In the genomic region with DNA sequence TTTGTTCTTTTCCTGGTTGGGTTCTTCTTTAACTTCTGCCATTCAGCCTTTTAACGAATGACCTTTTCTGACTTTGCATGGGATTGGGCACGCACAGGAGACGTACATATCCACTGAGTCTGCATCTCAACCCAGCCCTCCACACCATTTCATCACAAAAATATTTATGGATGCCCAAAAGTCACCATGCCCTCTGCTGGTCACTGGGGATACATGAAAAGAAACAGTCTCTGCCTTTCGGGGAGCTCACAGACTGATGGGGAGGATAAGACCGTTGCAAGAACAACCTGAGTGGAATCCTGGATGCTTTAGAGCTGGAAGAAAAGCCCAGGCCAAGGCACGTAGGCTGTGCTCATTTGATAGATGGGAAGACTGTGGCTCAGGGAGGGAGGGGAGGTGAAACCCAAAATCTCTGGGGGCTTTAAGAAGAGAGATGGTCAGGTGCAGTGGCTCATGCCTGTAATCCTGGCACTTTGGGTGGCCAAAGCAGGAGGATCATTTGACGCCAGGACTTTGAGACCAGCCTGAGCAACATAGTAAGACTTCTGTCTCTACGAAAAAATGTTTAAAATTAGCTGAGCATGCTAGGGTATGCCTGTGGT, we compare ENCODE assay signal across 8 cellular contexts. TPM values are rescaled to one million over a fixed set of nuclear protein-coding genes. Genes with fewer than 3 reads are reported as not detected.
DNase-seq lines count a peak whose midpoint lies in the region; ATAC-seq and TF ChIP-seq lines count a peak whose summit lies in the region.

No MANE protein-coding gene starts in this region.

- H3K4me1 ChIP-seq in stomach: no peaks in the 10 kb centered on the region

- peak in 5 of 7 experiments; percentile 43 to 64 (median 57) for TF ChIP-seq CTCF in stomach (IDR thresholded peaks at IDR 0.05)

- H3K27me3 ChIP-seq in stomach: peaks cover 0 to 4% (median 0%) of the 10 kb centered on the region in 3 donors

- ATAC-seq in GM21786 (IDR thresholded peaks at IDR 0.05; ENCODE audit: unreplicated experiment): no peak

- WGBS in stomach, 5 donors: 30 to 35% (median 31%) methylated on average over 8 of the region's 8 CpGs

- no peaks in the 10 kb centered on the region for H3K9me3 ChIP-seq in stomach

- intact Hi-C loops in stomach (cut with DNase I; ENCODE audit: low total_unique reads): no loop called here

- in situ Hi-C loops in ACHN (cut with HindIII; ENCODE audit: low pct_ligation_motif_present, low pct_unique_long_range_greater_than_20kb, low sequenced_read_pairs): no loop called here
- in situ Hi-C loops in G401 (cut with HindIII; ENCODE audit: low sequenced_read_pairs): no loop called here

- H3K36me3 ChIP-seq in stomach: no peaks in the 10 kb centered on the region

- no peak overlapping the region for H3K27ac ChIP-seq in stomach

- H3K4me3 ChIP-seq in stomach: no peak overlapping the region

- DNase-seq in ACHN: peak; percentile 73
- peak; percentile 89 for DNase-seq in G401 (ENCODE audit: low spot score)
- DNase-seq in NCI-H2227 (lab: John Stamatoyannopoulos, UW; ENCODE audit: unreplicated experiment): peak; percentile 58
- peak; percentile 50 for DNase-seq in amniotic stem cell (lab: John Stamatoyannopoulos, UW)
- peak; percentile 59 for DNase-seq in iPS-NIHi11 (ENCODE audit: low spot score)
- DNase-seq in stomach: peak; percentile 44
- DNase-seq in ecto neural progenitor cell (ENCODE audit: low spot score): no peak

- no peak for TF ChIP-seq EP300 in stomach (IDR thresholded peaks at IDR 0.05)

- TF ChIP-seq POLR2A in stomach (IDR thresholded peaks at IDR 0.05): no peak

RNA-seq across cellular contexts. Expression of gene MT2A, which starts 7.9 kb away (rescaled TPM):
- total RNA-seq in G401 (2014; rRNA removed; shearing (Covaris generic)): 0.43 TPM in 1 of 2 replicates, not detected in the other
- total RNA-seq in stomach: 100 to 1,000 TPM in 3 of 5 donors, 10 to 100 TPM in 2; 38.8 to 291 (median 111) TPM
- polyA plus RNA-seq in stomach: 1,000 to 10,000 TPM in 2 of 3 donors, 100 to 1,000 TPM in 1; 949 to 1,839 (median 1,778) TPM

RNA-seq across cellular contexts. Expression of gene MT3, which starts 11.2 kb away (rescaled TPM):
- total RNA-seq in G401 (2014; rRNA removed; shearing (Covaris generic)): not detected in 2 replicates
- total RNA-seq in stomach: 1 to 10 TPM in 1 of 5 donors, not detected in 4; 2.2 TPM
- polyA plus RNA-seq in stomach: 1 to 10 TPM; 3.1 to 5.0 (median 4.9) TPM

RNA-seq across cellular contexts. Expression of gene MT1E, which starts 25.1 kb away (rescaled TPM):
- not detected in 2 replicates for total RNA-seq in G401 (2014; rRNA removed; shearing (Covaris generic))
- 100 to 1,000 TPM in 4 of 5 donors, 10 to 100 TPM in 1; 16.1 to 704 (median 292) TPM for total RNA-seq in stomach
- 1,000 to 10,000 TPM in 2 of 3 donors, 100 to 1,000 TPM in 1; 445 to 1,956 (median 1,098) TPM for polyA plus RNA-seq in stomach

RNA-seq across cellular contexts. Expression of gene MT1M, which starts 32.0 kb away (rescaled TPM):
- not detected in 2 replicates for total RNA-seq in G401 (2014; rRNA removed; shearing (Covaris generic))
- 10 to 100 TPM in 3 of 5 donors, 1 to 10 TPM in 1, not detected in 1; 5.2 to 57.4 (median 25.3) TPM for total RNA-seq in stomach
- 100 to 1,000 TPM; 135 to 155 (median 138) TPM for polyA plus RNA-seq in stomach

RNA-seq across cellular contexts. Expression of gene MT4, which starts 35.6 kb away (rescaled TPM):
- total RNA-seq in G401 (2014; rRNA removed; shearing (Covaris generic)): not detected in 2 replicates
- total RNA-seq in stomach: not detected
- polyA plus RNA-seq in stomach: not detected

Comparison
In these comparisons a context has a peak if more than half of its experiments do, and no peak if none do; other contexts are left out.
1. RNA of gene MT2A, which starts 7.9 kb away (total RNA-seq): 38.8 to 291 TPM in stomach; 0.43 TPM in G401; every median in the first group is over 10 times any median in the second.
2. RNA of gene MT1E, which starts 25.1 kb away (total RNA-seq): 16.1 to 704 TPM in stomach; not detected in G401; every median in the first group is over 10 times any median in the second.